23 cellular contexts compared by ENCODE assay signal in the genomic region with DNA sequence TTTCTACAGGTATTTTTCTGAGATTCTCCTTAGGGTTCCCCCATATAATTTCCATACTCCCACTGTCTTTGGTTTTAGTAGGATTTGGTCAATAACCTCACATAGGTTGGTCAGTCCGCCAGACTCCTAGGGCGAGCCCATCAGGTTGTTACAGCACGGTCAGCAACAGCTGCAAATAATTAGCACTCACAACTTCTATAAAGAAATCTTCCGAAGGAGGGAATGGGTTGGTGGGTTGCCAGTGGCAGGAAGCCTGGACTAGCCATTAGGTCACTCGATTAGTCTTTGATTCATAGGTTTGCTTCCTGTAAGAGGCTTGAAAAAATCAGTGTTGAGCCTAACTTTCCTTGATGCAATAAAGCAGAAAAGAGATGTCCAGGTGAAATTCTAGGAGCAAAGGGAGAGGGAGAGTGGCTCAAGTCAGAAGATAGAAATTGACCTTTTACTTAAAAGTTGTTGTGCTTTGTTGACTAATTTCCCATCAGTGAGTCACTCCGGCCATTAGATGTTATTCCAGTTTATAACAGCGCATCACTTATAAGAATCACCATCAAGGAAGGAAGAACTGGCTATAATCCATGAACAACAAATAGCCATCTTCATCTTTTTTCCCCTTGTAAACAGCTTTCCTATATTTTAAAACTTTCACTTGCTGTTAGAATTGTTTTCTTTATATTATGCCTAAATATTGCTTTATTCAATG. TPM values are rescaled to one million over a fixed set of nuclear protein-coding genes. Genes with fewer than 3 reads are reported as not detected.
DNase-seq lines count a peak whose midpoint lies in the region; ATAC-seq and TF ChIP-seq lines count a peak whose summit lies in the region.
"Had no signal": no experiment of that assay in that cellular context is flagged by ENCODE, and none has a peak within 500 bp of the region (broad histone marks: within the 10 kb centered on the region; RNA-seq: fewer than 3 reads in every experiment).

No MANE protein-coding gene starts in this region.

- H3K4me1 ChIP-seq in mesenchymal stem cell (ENCODE audit: control insufficient read depth, insufficient read depth, low read depth, low read length): no peaks in the 10 kb centered on the region
- H3K4me1 ChIP-seq: body of pancreas, heart left ventricle, parathyroid adenoma, vagina had no signal

- H3K36me3 ChIP-seq in mesenchymal stem cell (ENCODE audit: control insufficient read depth in 1 of 2, insufficient read depth in 2 of 2, low read depth in 1 of 2, low read length in 2 of 2): no peaks in the 10 kb centered on the region
- H3K36me3 ChIP-seq: heart left ventricle, vagina had no signal

- no peaks in the 10 kb centered on the region for H3K27me3 ChIP-seq in mesenchymal stem cell (ENCODE audit: control insufficient read depth in 1 of 2, insufficient read depth in 1 of 2, low read length in 2 of 2)
- H3K27me3 ChIP-seq: body of pancreas, vagina had no signal

- no peak overlapping the region for H3K18ac ChIP-seq in mesenchymal stem cell (ENCODE audit: low read depth in 1 of 2, low read length in 2 of 2)

- no peak overlapping the region for H3K4ac ChIP-seq in mesenchymal stem cell (ENCODE audit: low read depth in 1 of 2, low read length in 2 of 2)

- H3K4me3 ChIP-seq in HFF-Myc (replicated peaks; ENCODE audit: low read depth, low read length) (no peak overlapping the region), cardiac fibroblast (replicated peaks in 1 of 2; ENCODE audit: low read depth in 2 of 2, low read length in 2 of 2) (no peak overlapping the region), mesenchymal stem cell (ENCODE audit: insufficient read depth in 1 of 2, low read depth in 1 of 2, low read length in 2 of 2) (no peak overlapping the region)
- H3K4me3 ChIP-seq: body of pancreas, heart left ventricle, vagina had no signal

- H3K79me1 ChIP-seq in mesenchymal stem cell (replicated peaks; ENCODE audit: low read length, poor library complexity, severe bottlenecking): no peaks in the 10 kb centered on the region

- no peak overlapping the region for H2BK15ac ChIP-seq in mesenchymal stem cell (ENCODE audit: low read depth, poor library complexity, severe bottlenecking)

- no peak overlapping the region for H3K27ac ChIP-seq in mesenchymal stem cell (ENCODE audit: low read length, poor library complexity, severe bottlenecking)
- H3K27ac ChIP-seq: body of pancreas, epithelial cell of prostate, heart left ventricle, parathyroid adenoma, vagina had no signal

- WGBS in mesenchymal stem cell: 87% methylated on average over 4 of the region's 7 CpGs

- H4K8ac ChIP-seq in mesenchymal stem cell (ENCODE audit: low read length): no peak overlapping the region

- no peak overlapping the region for H3K14ac ChIP-seq in mesenchymal stem cell (ENCODE audit: low read length in 2 of 2)

- H4K91ac ChIP-seq in mesenchymal stem cell (ENCODE audit: low read length): no peak overlapping the region

- DNase-seq in COLO829 (ENCODE audit: low spot score): peak; percentile 52
- peak; percentile 61 for DNase-seq in HFF-Myc (ENCODE audit: extremely low read depth, low read depth)
- peak; percentile 39 to 78 for DNase-seq in cardiac fibroblast (ENCODE audit: low read depth in 2 of 2)
- DNase-seq in mesenchymal stem cell: no peak
- DNase-seq in medulla oblongata (ENCODE audit: extremely low spot score): no peak
- DNase-seq in RKO (ENCODE audit: low spot score): no peak
- DNase-seq: activated CD4-positive, CD25-positive, alpha-beta regulatory T cell; activated CD8-positive, alpha-beta memory T cell treated with anti-CD3 and anti-CD28 coated beads, Interleukin-2, amount 10 ng/mL, durations not matched to agents 7 days and 5 days; activated gamma-delta T cell treated with Interleukin-2 at 50 U/mL for 16 hours; body of pancreas; DMS153; heart left ventricle; immature natural killer cell; KBM-7; NCI-H1092 treated with DMSO at 0.1 percent for 48 hours; NCI-H2081 treated with DMSO at 0.1 percent for 48 hours; NCI-H526; SIG-M5; substantia nigra had no signal

- H3K9ac ChIP-seq in mesenchymal stem cell (ENCODE audit: low read length): peak overlapping the region; percentile 44
- H3K9ac ChIP-seq: parathyroid adenoma had no signal

- TF ChIP-seq CTCF in HFF-Myc (IDR thresholded peaks at IDR 0.05; ENCODE audit: low read depth, low read length, missing control alignments) (no peak), cardiac fibroblast (IDR thresholded peaks at IDR 0.05; ENCODE audit: low read depth, low read length) (no peak)

- no peak for ATAC-seq in GM18870 (IDR thresholded peaks at IDR 0.05; ENCODE audit: unreplicated experiment)
- ATAC-seq: activated CD8-positive, alpha-beta memory T cell treated with anti-CD3 and anti-CD28 coated beads, Interleukin-2, amount 10 ng/mL, durations not matched to agents 7 days and 5 days; body of pancreas; heart left ventricle had no signal

- no peak overlapping the region for H2BK120ac ChIP-seq in mesenchymal stem cell (ENCODE audit: low read depth, low read length)

- H2AFZ ChIP-seq in mesenchymal stem cell (ENCODE audit: low read depth, low read length): no peak overlapping the region
- H2AFZ ChIP-seq: parathyroid adenoma had no signal

- no peaks in the 10 kb centered on the region for H3K9me3 ChIP-seq in mesenchymal stem cell (ENCODE audit: control insufficient read depth, low read length)
- H3K9me3 ChIP-seq: body of pancreas, heart left ventricle, vagina had no signal

- H2BK5ac ChIP-seq in mesenchymal stem cell (ENCODE audit: low read depth, low read length, poor library complexity, severe bottlenecking): no peak overlapping the region

- no peak overlapping the region for H2AK5ac ChIP-seq in mesenchymal stem cell (ENCODE audit: low read length, severe bottlenecking)

- no peak overlapping the region for H2BK12ac ChIP-seq in mesenchymal stem cell (ENCODE audit: low read length in 2 of 2)

- H3K23ac ChIP-seq in mesenchymal stem cell (ENCODE audit: low read length in 2 of 2): no peak overlapping the region

- H3K4me2 ChIP-seq in mesenchymal stem cell (ENCODE audit: low read length, poor library complexity, severe bottlenecking): no peak overlapping the region

RNA-seq across cellular contexts. Expression of a gene that starts 9.3 kb away (rescaled TPM):
- polyA plus RNA-seq in mesenchymal stem cell (2013, experiment 1 of 2): not detected
- not detected for polyA plus RNA-seq in mesenchymal stem cell (2013, experiment 2 of 2)
- polyA plus RNA-seq: immature natural killer cell had no signal

Comparison
In these comparisons a context has a peak if more than half of its experiments do, and no peak if none do; other contexts are left out.
1. DNase-seq: peak in COLO829 (single experiment), HFF-Myc (single experiment) and cardiac fibroblast (2 of 2); none in mesenchymal stem cell (single experiment), medulla oblongata (single experiment) and RKO (single experiment).